In genomic region chr2:150133623-150134022, GRCh38 we compare ENCODE assay signal across 8 cellular contexts.
DNase-seq lines count a peak whose midpoint lies in the region; ATAC-seq, FAIRE-seq and TF ChIP-seq lines count a peak whose summit lies in the region.

No MANE protein-coding gene starts in this region.

- 68% methylated on average over 5 of the region's 5 CpGs for WGBS in esophagus muscularis mucosa

- CTCF ChIA-PET in naive thymus-derived CD4-positive, alpha-beta T cell (lab: Charles Lee): no interaction called here

- no peaks in the 10 kb centered on the region for H3K36me3 Mint-ChIP-seq in naive thymus-derived CD4-positive, alpha-beta T cell

- no peaks in the 10 kb centered on the region for H3K9me3 ChIP-seq in naive thymus-derived CD4-positive, alpha-beta T cell (ENCODE audit: control insufficient read depth in 2 of 3, low read length in 3 of 3)
- H3K9me3 ChIP-seq in esophagus muscularis mucosa: no peaks in the 10 kb centered on the region

- no peaks in the 10 kb centered on the region for H3K4me1 Mint-ChIP-seq in naive thymus-derived CD4-positive, alpha-beta T cell

- TF ChIP-seq CTCF in fibroblast of the aortic adventitia (IDR thresholded peaks at IDR 0.05; ENCODE audit: insufficient read depth, low read length) (no peak), esophagus muscularis mucosa (IDR thresholded peaks at IDR 0.05) (no peak), D721Med (IDR thresholded peaks at IDR 0.05; ENCODE audit: insufficient read depth, missing control alignments) (no peak)

- H3K27me3 ChIP-seq in naive thymus-derived CD4-positive, alpha-beta T cell (ENCODE audit: control insufficient read depth in 2 of 2, insufficient read depth in 2 of 2, low read length in 2 of 2): no peaks in the 10 kb centered on the region
- no peaks in the 10 kb centered on the region for H3K27me3 ChIP-seq in esophagus muscularis mucosa

- no peaks in the 10 kb centered on the region for H3K4me1 ChIP-seq in naive thymus-derived CD4-positive, alpha-beta T cell (ENCODE audit: control insufficient read depth in 2 of 2, insufficient read depth in 2 of 2, low read length in 2 of 2)
- no peaks in the 10 kb centered on the region for H3K4me1 ChIP-seq in esophagus muscularis mucosa

- no peaks in the 10 kb centered on the region for H3K36me3 ChIP-seq in naive thymus-derived CD4-positive, alpha-beta T cell (ENCODE audit: control insufficient read depth in 2 of 3, insufficient read depth in 3 of 3, low read length in 3 of 3)
- H3K36me3 ChIP-seq in esophagus muscularis mucosa: no peaks in the 10 kb centered on the region

- peaks cover 0 to 5% (median 1%) of the 10 kb centered on the region in 11 donors for H3K9me3 Mint-ChIP-seq in naive thymus-derived CD4-positive, alpha-beta T cell

- intact Hi-C loops in naive thymus-derived CD4-positive, alpha-beta T cell (cut with micrococcal nuclease): no loop called here
- intact Hi-C loops in esophagus muscularis mucosa (cut with DNase I): no loop called here

- TF ChIP-seq EP300 in esophagus muscularis mucosa (IDR thresholded peaks at IDR 0.05): no peak

- POLR2A ChIA-PET in naive thymus-derived CD4-positive, alpha-beta T cell (lab: Charles Lee): no interaction called here

- no peak for TF ChIP-seq POLR2A in esophagus muscularis mucosa (IDR thresholded peaks at IDR 0.05; ENCODE audit: low read depth)

- H3K27ac Mint-ChIP-seq in naive thymus-derived CD4-positive, alpha-beta T cell: no peak overlapping the region

- H3K4me3 ChIP-seq in fibroblast of the aortic adventitia (ENCODE audit: low read depth, low read length) (no peak overlapping the region), esophagus muscularis mucosa (no peak overlapping the region)
- no peak overlapping the region for H3K4me3 ChIP-seq in naive thymus-derived CD4-positive, alpha-beta T cell (ENCODE audit: low read length)

- no peak overlapping the region for H3K27ac ChIP-seq in naive thymus-derived CD4-positive, alpha-beta T cell (ENCODE audit: low read depth, low read length)
- no peak overlapping the region for H3K27ac ChIP-seq in esophagus muscularis mucosa (replicated peaks in 1 of 4)

- no peak overlapping the region for H3K4me3 Mint-ChIP-seq in naive thymus-derived CD4-positive, alpha-beta T cell

- ATAC-seq in activated CD4-positive, CD25-positive, alpha-beta regulatory T cell treated with anti-CD3 and anti-CD28 coated beads, Interleukin-2, amount 50 U/mL, for 24 hours: peak; percentile 51 to 53
- peak; percentile 87 for ATAC-seq in HG02759 (IDR thresholded peaks at IDR 0.05; ENCODE audit: unreplicated experiment)
- ATAC-seq in naive thymus-derived CD4-positive, alpha-beta T cell: no peak

- FAIRE-seq in D721Med (lab: Jason Lieb, UNC): no peak

- DNase-seq in activated CD4-positive, CD25-positive, alpha-beta regulatory T cell treated with anti-CD3 and anti-CD28 coated beads, Interleukin-2, amount 50 U/mL, for 72 hours: no peak
- peak; percentile 56 for DNase-seq in NCI-H460 (ENCODE audit: extremely low read depth, low read depth)
- DNase-seq in fibroblast of the aortic adventitia (ENCODE audit: low read depth): peak; percentile 90
- no peak for DNase-seq in naive thymus-derived CD4-positive, alpha-beta T cell
- DNase-seq in esophagus muscularis mucosa (ENCODE audit: extremely low spot score): no peak
- no peak for DNase-seq in D721Med (ENCODE audit: insufficient read length, low spot score)

- H3K27me3 Mint-ChIP-seq in naive thymus-derived CD4-positive, alpha-beta T cell: no peaks in the 10 kb centered on the region

Comparison
In these comparisons a context has a peak if more than half of its experiments do, and no peak if none do; other contexts are left out.
1. DNase-seq: peak in NCI-H460 (single experiment) and fibroblast of the aortic adventitia (single experiment); none in activated CD4-positive, CD25-positive, alpha-beta regulatory T cell treated with anti-CD3 and anti-CD28 coated beads, Interleukin-2, amount 50 U/mL, for 72 hours (single experiment), naive thymus-derived CD4-positive, alpha-beta T cell (0 of 9), esophagus muscularis mucosa (single experiment) and D721Med (single experiment).